In the genomic region with DNA sequence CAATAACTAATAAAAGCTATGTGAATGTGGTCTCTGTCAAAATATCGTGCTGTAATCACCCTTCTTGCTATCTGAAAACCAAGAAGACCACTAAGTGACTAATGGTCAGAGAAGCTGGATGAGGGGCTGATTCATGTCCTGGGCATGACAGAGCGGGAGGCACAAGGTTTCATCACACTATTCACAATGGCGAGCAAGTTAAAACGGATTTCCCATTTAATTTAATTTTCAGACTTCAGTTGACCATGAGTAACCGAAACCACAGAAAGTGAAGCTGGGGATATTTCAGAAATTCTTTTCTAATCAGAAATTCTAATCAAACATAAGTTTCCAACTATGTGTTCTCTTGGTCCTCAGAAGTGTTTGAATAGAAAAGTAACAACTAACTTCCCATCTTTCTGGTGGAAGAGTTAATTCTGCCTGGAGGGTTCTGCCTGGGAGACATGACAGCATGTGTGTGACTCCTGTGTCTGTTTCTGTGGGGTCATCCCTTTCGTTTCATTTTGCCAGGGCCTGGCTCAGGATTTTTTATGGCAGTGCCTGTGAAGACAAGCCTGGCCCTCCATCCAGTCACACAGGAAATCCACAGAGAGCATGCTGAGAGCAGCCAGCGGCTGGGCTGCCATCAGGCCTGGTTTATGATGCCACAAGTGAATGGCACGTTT, we compare ENCODE assay signal across 10 cellular contexts.
DNase-seq lines count a peak whose midpoint lies in the region; ATAC-seq and TF ChIP-seq lines count a peak whose summit lies in the region.
"Had no signal": no experiment of that assay in that cellular context is flagged by ENCODE, and none has a peak within 500 bp of the region (broad histone marks: within the 10 kb centered on the region; RNA-seq: fewer than 3 reads in every experiment).

No MANE protein-coding gene starts in this region.

- POLR2A ChIA-PET in T-cell (lab: Charles Lee): no interaction called here

- H3K4me3 Mint-ChIP-seq in T-cell: no peak overlapping the region

- TF ChIP-seq CTCF in astrocyte of the spinal cord (IDR thresholded peaks at IDR 0.05; ENCODE audit: low read depth, low read length): no peak
- TF ChIP-seq CTCF in kidney epithelial cell (IDR thresholded peaks at IDR 0.05; ENCODE audit: insufficient read depth, low read length, poor library complexity, severe bottlenecking): no peak

- H3K27ac Mint-ChIP-seq in T-cell: peak overlapping the region in 1 of 2 donors; percentile 29

- H3K4me1 Mint-ChIP-seq in T-cell: no peaks in the 10 kb centered on the region

- H3K4me3 ChIP-seq in astrocyte of the spinal cord (ENCODE audit: low read depth, low read length) (no peak overlapping the region), kidney epithelial cell (ENCODE audit: low read depth, low read length) (no peak overlapping the region)
- H3K4me3 ChIP-seq: Peyer's patch had no signal

- peaks cover 58% of the 10 kb centered on the region for H3K36me3 Mint-ChIP-seq in T-cell

- CTCF ChIA-PET in T-cell (lab: Charles Lee): no interaction called here

- peaks cover 3% of the 10 kb centered on the region for H3K36me3 ChIP-seq in kidney epithelial cell (ENCODE audit: control insufficient read depth, insufficient read depth, low read length)

- no peaks in the 10 kb centered on the region for H3K27me3 ChIP-seq in kidney epithelial cell (ENCODE audit: control insufficient read depth, insufficient read depth, low read length)
- H3K27me3 ChIP-seq: Peyer's patch had no signal

- in situ Hi-C loops in KBM-7 (cut with MboI; ENCODE audit: low pct_unique_long_range_greater_than_20kb, low sequenced_read_pairs) (no loop called here), astrocyte of the spinal cord (cut with HindIII; ENCODE audit: low sequenced_read_pairs) (no loop called here)

- ATAC-seq in T-cell (replicated peaks in 1 of 4): no peak

- peaks cover 0 to 2% (median 0%) of the 10 kb centered on the region in 3 donors for H3K9me3 Mint-ChIP-seq in T-cell

- DNase-seq in AG08396 (ENCODE audit: low spot score) (peak; percentile 82), KBM-7 (peak; percentile 29), astrocyte of the spinal cord (ENCODE audit: low read depth, low spot score) (peak; percentile 97), kidney epithelial cell (ENCODE audit: low read depth) (peak; percentile 95), activated gamma-delta T cell treated with Interleukin-2 at 50 U/mL for 16 hours (no peak), NCI-H146 treated with DMSO at 0.1 percent for 48 hours (lab: John Stamatoyannopoulos, UW; ENCODE audit: unreplicated experiment) (no peak), T-cell (no peak)
- DNase-seq in central memory CD4-positive, alpha-beta T cell: no peak
- DNase-seq: NCI-H1694, Peyer's patch had no signal

- no peaks in the 10 kb centered on the region for H3K27me3 Mint-ChIP-seq in T-cell

Comparison
In these comparisons a context has a peak if more than half of its experiments do, and no peak if none do; other contexts are left out.
1. DNase-seq: peak in AG08396 (single experiment), KBM-7 (single experiment), astrocyte of the spinal cord (single experiment) and kidney epithelial cell (single experiment); none in activated gamma-delta T cell treated with Interleukin-2 at 50 U/mL for 16 hours (single experiment), NCI-H146 treated with DMSO at 0.1 percent for 48 hours (single experiment), central memory CD4-positive, alpha-beta T cell (single experiment) and T-cell (0 of 34).